11 cellular contexts compared by ENCODE assay signal in genomic region chr19:55504252-55504603, GRCh38. TPM values are rescaled to one million over a fixed set of nuclear protein-coding genes. Genes with fewer than 3 reads are reported as not detected.
DNase-seq lines count a peak whose midpoint lies in the region; ATAC-seq and TF ChIP-seq lines count a peak whose summit lies in the region.
"Had no signal": no experiment of that assay in that cellular context is flagged by ENCODE, and none has a peak within 500 bp of the region (broad histone marks: within the 10 kb centered on the region; RNA-seq: fewer than 3 reads in every experiment).

No MANE protein-coding gene starts in this region.

- H3K9me3 ChIP-seq in esophagus squamous epithelium, result no peaks in the 10 kb centered on the region
- H3K9me3 ChIP-seq in smooth muscle cell (replicated peaks; ENCODE audit: low read depth), result no peaks in the 10 kb centered on the region

- 0 out of 2 replicates have a peak overlapping the region, but pooled peaks have one; percentile 37 for H3K4me2 ChIP-seq in GM23338
- H3K4me2 ChIP-seq in smooth muscle cell, result peak overlapping the region; percentile 90

- peaks cover 15% of the 10 kb centered on the region for H3K36me3 Mint-ChIP-seq in GM23338 (ENCODE audit: low read depth)

- H3F3A ChIP-seq in GM23338 (replicated peaks; ENCODE audit: low read depth) (no peaks in the 10 kb centered on the region), smooth muscle cell (ENCODE audit: low read depth) (no peaks in the 10 kb centered on the region)

- H3K27me3 ChIP-seq in GM23338 (ENCODE audit: insufficient read depth) (peaks cover 32% of the 10 kb centered on the region), esophagus squamous epithelium (no peaks in the 10 kb centered on the region), smooth muscle cell (ENCODE audit: low read depth) (no peaks in the 10 kb centered on the region)

- H3K9me3 Mint-ChIP-seq in GM23338, result peaks cover 21% of the 10 kb centered on the region

- no peak overlapping the region; the same call in 2 of the 3 replicates for H3K4me3 Mint-ChIP-seq in GM23338

- H3K4me3 ChIP-seq in GM23338 (peak overlapping the region; percentile 24; the same call in 1 of the 2 replicates), esophagus squamous epithelium (peak overlapping the region; percentile 28 to 59 (median 42)), smooth muscle cell (peak overlapping the region; percentile 64)

- intact Hi-C loops in esophagus squamous epithelium (cut with DNase I), result loop anchor here (5.0 kb wide), 1 partner anchor 37 kb away; no protein-coding TSS in a partner anchor

- no peak overlapping the region for H3K9ac ChIP-seq in smooth muscle cell (ENCODE audit: low read depth)

- no peak for TF ChIP-seq CTCF in GM23338 (conservative IDR thresholded peaks at IDR 0.05; ENCODE audit: low read depth in 2 of 2)
- TF ChIP-seq CTCF in RWPE1 (conservative IDR thresholded peaks at IDR 0.05; ENCODE audit: low read depth), result peak; percentile 50
- TF ChIP-seq CTCF in esophagus squamous epithelium (IDR thresholded peaks at IDR 0.05), result no peak
- no peak for TF ChIP-seq CTCF in smooth muscle cell (IDR thresholded peaks at IDR 0.05; ENCODE audit: borderline replicate concordance, insufficient read depth, poor library complexity, severe bottlenecking)

- WGBS in esophagus squamous epithelium, 2 donors, result 26 to 33% methylated on average over 13 of the region's 13 CpGs
- WGBS in smooth muscle cell (ENCODE audit: low lambda C conversion rate), result 48% methylated on average over 13 of the region's 13 CpGs

- TF ChIP-seq POLR2A in esophagus squamous epithelium (IDR thresholded peaks at IDR 0.05), result no peak

- DNase-seq in GM23338 (ENCODE audit: low spot score) (no peak), RWPE1 (ENCODE audit: low spot score) (no peak), esophagus squamous epithelium (lab: John Stamatoyannopoulos, UW) (no peak), smooth muscle cell (lab: John Stamatoyannopoulos, UW; ENCODE audit: unreplicated experiment) (no peak), GM19238 (ENCODE audit: insufficient read length, low spot score) (no peak)
- DNase-seq in effector CD4-positive, alpha-beta T cell, result no peak

- H2AFZ ChIP-seq in GM23338, result no peak overlapping the region
- no peak overlapping the region for H2AFZ ChIP-seq in smooth muscle cell (ENCODE audit: low read depth)

- POLR2A ChIA-PET in RWPE1 (lab: Yijun Ruan, JAX; ENCODE audit: low non-redundant PET), result interaction anchor here (0.6 kb wide), 2 partner anchors 26 to 435 kb away, joined by 3 to 4 read pairs; no protein-coding TSS in a partner anchor

- peaks cover 41% of the 10 kb centered on the region for H3K27me3 Mint-ChIP-seq in GM23338 (ENCODE audit: insufficient read depth, low read depth, poor library complexity)

- H3K27ac ChIP-seq in GM23338 (ENCODE audit: low read depth), result no peak overlapping the region
- H3K27ac ChIP-seq in RWPE1, result peak overlapping the region; percentile 57
- H3K27ac ChIP-seq in esophagus squamous epithelium, result peak overlapping the region in 3 of 4 donors; percentile 72 to 81 (median 80)
- H3K27ac ChIP-seq in smooth muscle cell (ENCODE audit: low read depth), result no peak overlapping the region

- CTCF ChIA-PET in RWPE1 (lab: Yijun Ruan, JAX), result interaction anchor here (0.5 to 2.3 kb wide), 16 partner anchors 9 to 416 kb away, joined by 3 to 43 read pairs (median 5); no protein-coding TSS in a partner anchor

- ATAC-seq in GM23338 (no peak), GM18498 (IDR thresholded peaks at IDR 0.05; ENCODE audit: unreplicated experiment) (no peak)

- no peaks in the 10 kb centered on the region for H3K79me2 ChIP-seq in GM23338 (replicated peaks; ENCODE audit: insufficient read depth)
- H3K79me2 ChIP-seq in smooth muscle cell (ENCODE audit: low read depth), result no peaks in the 10 kb centered on the region

- no peaks in the 10 kb centered on the region for H3K4me1 Mint-ChIP-seq in GM23338

- H3K4me1 ChIP-seq in GM23338 (ENCODE audit: insufficient read depth), result no peaks in the 10 kb centered on the region
- peaks cover 4 to 13% (median 7%) of the 10 kb centered on the region in 3 donors for H3K4me1 ChIP-seq in esophagus squamous epithelium
- no peaks in the 10 kb centered on the region for H3K4me1 ChIP-seq in smooth muscle cell (ENCODE audit: low read depth)

- H3K27ac Mint-ChIP-seq in GM23338, result no peak overlapping the region
- H3K27ac Mint-ChIP-seq: progenitor cell of endocrine pancreas had no signal

- no peaks in the 10 kb centered on the region for H3K9me2 ChIP-seq in GM23338 (ENCODE audit: insufficient read depth)

- no peaks in the 10 kb centered on the region for H4K20me1 ChIP-seq in GM23338 (replicated peaks; ENCODE audit: insufficient read depth)
- H4K20me1 ChIP-seq in smooth muscle cell (ENCODE audit: low read depth), result no peaks in the 10 kb centered on the region

- H3K36me3 ChIP-seq in GM23338 (ENCODE audit: insufficient read depth) (no peaks in the 10 kb centered on the region), esophagus squamous epithelium (peaks cover 0 to 5% (median 0%) of the 10 kb centered on the region in 3 donors), smooth muscle cell (ENCODE audit: low read depth) (no peaks in the 10 kb centered on the region)

RNA-seq across cellular contexts. Expression of gene SSC5D, which starts 16.0 kb away (rescaled TPM):
- total RNA-seq in GM23338 (2014; rRNA removed; shearing (Covaris generic)), result 0.69 and 1.2 TPM in 2 replicates
- polyA plus RNA-seq in GM23338 (2016; fragmentation: Nextera tagmentation; extraction: Ambion mirVana), result 0.14 and 0.23 TPM in 2 replicates
- total RNA-seq in esophagus squamous epithelium, result 1 to 10 TPM in 1 of 4 donors, under 1 TPM in 3; 0.40 to 5.0 (median 0.68) TPM
- total RNA-seq in smooth muscle cell, result 3.0 and 3.8 TPM in 2 replicates
- polyA plus RNA-seq in smooth muscle cell, result 11.2 and 13.6 TPM in 2 replicates

RNA-seq across cellular contexts. Expression of gene NAT14, which starts 19.2 kb away (rescaled TPM):
- 25.4 and 27.8 TPM in 2 replicates for total RNA-seq in GM23338 (2014; rRNA removed; shearing (Covaris generic))
- 39.6 and 45.5 TPM in 2 replicates for polyA plus RNA-seq in GM23338 (2016; fragmentation: Nextera tagmentation; extraction: Ambion mirVana)
- 1 to 10 TPM; 1.3 to 4.3 (median 2.9) TPM for total RNA-seq in esophagus squamous epithelium
- total RNA-seq in smooth muscle cell, result 14.3 and 17.3 TPM in 2 replicates
- polyA plus RNA-seq in smooth muscle cell, result 67.5 and 72.1 TPM in 2 replicates

RNA-seq across cellular contexts. Expression of gene ZNF628, which starts 27.8 kb away (rescaled TPM):
- total RNA-seq in GM23338 (2014; rRNA removed; shearing (Covaris generic)), result 10.7 and 12.7 TPM in 2 replicates
- polyA plus RNA-seq in GM23338 (2016; fragmentation: Nextera tagmentation; extraction: Ambion mirVana), result 3.9 and 4.9 TPM in 2 replicates
- 10 to 100 TPM in 1 of 4 donors, 1 to 10 TPM in 3; 4.4 to 22.0 (median 6.8) TPM for total RNA-seq in esophagus squamous epithelium
- total RNA-seq in smooth muscle cell, result 2.4 and 2.6 TPM in 2 replicates
- 1.3 and 2.0 TPM in 2 replicates for polyA plus RNA-seq in smooth muscle cell

RNA-seq across cellular contexts. Expression of gene SBK2, which starts 32.7 kb away (rescaled TPM):
- total RNA-seq in GM23338 (2014; rRNA removed; shearing (Covaris generic)), result 2.0 and 3.5 TPM in 2 replicates
- polyA plus RNA-seq in GM23338 (2016; fragmentation: Nextera tagmentation; extraction: Ambion mirVana) (0.82 and 1.1 TPM in 2 replicates), smooth muscle cell (not detected in 2 replicates)
- total RNA-seq in esophagus squamous epithelium (not detected), smooth muscle cell (not detected in 2 replicates)
- total RNA-seq: fibroblast of villous mesenchyme, H4, RPMI7951 had no signal

RNA-seq across cellular contexts. Expression of gene C19orf85, which starts 39.7 kb away (rescaled TPM):
- total RNA-seq in GM23338 (2014; rRNA removed; shearing (Covaris generic)), result 0.85 and 1.7 TPM in 2 replicates
- polyA plus RNA-seq in GM23338 (2016; fragmentation: Nextera tagmentation; extraction: Ambion mirVana) (2.1 and 3.4 TPM in 2 replicates), smooth muscle cell (not detected in 2 replicates)
- total RNA-seq in esophagus squamous epithelium (not detected), smooth muscle cell (not detected in 2 replicates)
- total RNA-seq: fibroblast of villous mesenchyme, H4, progenitor cell of endocrine pancreas, RPMI7951 had no signal

Comparison
In these comparisons a context has a peak if more than half of its experiments do, and no peak if none do; other contexts are left out.
1. H3K27ac ChIP-seq: peak in RWPE1 (single experiment) and esophagus squamous epithelium (3 of 4); none in GM23338 (single experiment) and smooth muscle cell (single experiment).
2. Peak in every context shown above with its lines, with median percentiles within 50 percentile points of each other: H3K4me3 ChIP-seq.